Comparison of ENCODE assay signal across 8 cellular contexts in the genomic region with DNA sequence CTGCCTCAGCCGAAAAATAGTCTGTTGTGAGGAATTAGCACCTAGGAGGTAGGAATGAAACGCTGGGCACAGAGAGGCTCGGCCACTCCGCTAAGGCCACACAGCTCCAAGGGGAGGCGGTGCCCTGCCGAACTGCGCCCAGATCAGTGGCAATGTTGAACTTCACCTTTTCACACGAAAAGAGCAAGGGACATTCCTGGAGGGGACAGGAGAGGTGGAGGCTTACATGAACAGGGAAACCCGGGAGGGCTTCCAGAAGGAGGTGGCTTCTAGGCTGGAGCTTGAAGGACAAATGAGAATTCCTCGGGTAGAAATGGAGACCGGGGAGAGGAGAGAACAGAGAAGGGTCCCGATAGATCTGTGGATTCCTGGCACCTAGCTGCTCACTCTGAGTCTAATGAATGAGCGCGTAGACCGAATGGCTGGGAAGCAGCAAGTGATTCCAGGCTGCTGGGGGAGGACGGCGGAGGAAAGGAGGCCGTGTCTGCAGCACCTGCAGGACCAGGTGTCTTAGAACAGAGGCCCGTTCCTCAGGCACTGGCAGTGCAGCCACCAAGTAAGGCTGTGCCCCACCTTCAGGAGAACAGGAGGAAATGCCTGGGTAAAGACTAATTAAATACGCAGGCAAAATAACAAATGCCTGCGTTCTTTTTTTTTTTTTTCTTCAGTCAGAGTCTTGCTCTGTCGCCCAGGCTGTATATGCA. TPM values are rescaled to one million over a fixed set of nuclear protein-coding genes. Genes with fewer than 3 reads are reported as not detected.
A peak's percentile ranks its signal among the peaks of the same experiment; 100 is the strongest.
DNase-seq lines count a peak whose midpoint lies in the region; ATAC-seq and TF ChIP-seq lines count a peak whose summit lies in the region.

No MANE protein-coding gene starts in this region.

- intact Hi-C loops in spleen (cut with DNase I; ENCODE audit: low total_unique reads) = no loop called here

- TF ChIP-seq CTCF in BE2C (IDR thresholded peaks at IDR 0.05; ENCODE audit: low read depth, low read length) (peak; percentile 40), astrocyte of the cerebellum (IDR thresholded peaks at IDR 0.05; ENCODE audit: low read depth, low read length, missing control alignments) (peak; percentile 51), spleen (IDR thresholded peaks at IDR 0.05 in 8 of 11, conservative IDR thresholded peaks at IDR 0.05 in 3 of 11) (peak in 8 of 11 experiments; percentile 20 to 47 (median 33))

- peak overlapping the region; percentile 61 for H3K9ac ChIP-seq in iPS-18a (ENCODE audit: low read length)

- peaks cover 7% of the 10 kb centered on the region for H3K4me1 ChIP-seq in BE2C
- peaks cover 5% of the 10 kb centered on the region for H3K4me1 ChIP-seq in iPS-18a (ENCODE audit: control insufficient read depth, low read depth, low read length)
- H3K4me1 ChIP-seq in spleen = peaks cover 23 to 52% (median 49%) of the 10 kb centered on the region in 6 donors

- H3K9me3 ChIP-seq in BE2C (no peaks in the 10 kb centered on the region), iPS-18a (ENCODE audit: control insufficient read depth, low read depth, low read length) (no peaks in the 10 kb centered on the region), spleen (no peaks in the 10 kb centered on the region)

- no peak for TF ChIP-seq POLR2A in spleen (IDR thresholded peaks at IDR 0.05)

- H3K36me3 ChIP-seq in BE2C = no peaks in the 10 kb centered on the region
- no peaks in the 10 kb centered on the region for H3K36me3 ChIP-seq in iPS-18a (ENCODE audit: control insufficient read depth, low read depth, low read length)
- H3K36me3 ChIP-seq in spleen = peaks cover 0 to 10% (median 0%) of the 10 kb centered on the region in 6 donors

- no peak for DNase-seq in BE2C
- DNase-seq in KG1 (lab: John Stamatoyannopoulos, UW) = peak; percentile 45
- DNase-seq in SK-MEL-5 (ENCODE audit: low read depth, low spot score) = peak; percentile 80
- no peak for DNase-seq in astrocyte of the cerebellum (ENCODE audit: low read depth)
- no peak for DNase-seq in spleen
- DNase-seq in NCI-H1048 (lab: John Stamatoyannopoulos, UW) = no peak

- H3K27ac ChIP-seq in iPS-18a (ENCODE audit: low read length) (no peak overlapping the region), spleen (peak overlapping the region; percentile 91 to 99 (median 95))

- in situ Hi-C loops in SK-MEL-5 (cut with HindIII; ENCODE audit: low pct_unique_long_range_greater_than_20kb, low sequenced_read_pairs) (no loop called here), astrocyte of the cerebellum (cut with HindIII; ENCODE audit: low sequenced_read_pairs) (no loop called here)

- WGBS in spleen, 5 donors = 12 to 17% (median 14%) methylated on average over 21 to 22 of the region's 22 CpGs

- peak; percentile 37 for ATAC-seq in GM18907 (IDR thresholded peaks at IDR 0.05; ENCODE audit: unreplicated experiment)

- H3K4me3 ChIP-seq in BE2C (ENCODE audit: low read depth, low read length) (peak overlapping the region; percentile 89), astrocyte of the cerebellum (ENCODE audit: low read depth, low read length) (peak overlapping the region; percentile 82), iPS-18a (ENCODE audit: low read length) (peak overlapping the region; percentile 82), spleen (peak overlapping the region; percentile 68 to 96 (median 88))

- H3K27me3 ChIP-seq in BE2C (no peaks in the 10 kb centered on the region), iPS-18a (ENCODE audit: control insufficient read depth, insufficient read depth, low read length) (no peaks in the 10 kb centered on the region), spleen (replicated peaks in 1 of 7) (no peaks in the 10 kb centered on the region)

RNA-seq across cellular contexts. Expression of a gene that starts 0.7 kb away (rescaled TPM):
- polyA plus RNA-seq in BE2C (2012; ENCODE audit: insufficient read depth, insufficient read length, low read depth) = 41.2 TPM
- total RNA-seq in SK-MEL-5 (2014; rRNA removed; shearing (Covaris generic)) = 185 and 189 TPM in 2 replicates
- polyA plus RNA-seq in SK-MEL-5 (2015; cell fraction: cytosol; rRNA removed) = 304 and 381 TPM in 2 replicates
- 306 and 317 TPM in 2 replicates for polyA plus RNA-seq in SK-MEL-5 (2015; cell fraction: nucleus; rRNA removed)
- 100 to 1,000 TPM in 1 of 7 donors, 10 to 100 TPM in 6; 82.8 to 112 (median 95.0) TPM for total RNA-seq in spleen
- 10 to 100 TPM; 54.9 to 85.1 (median 71.4) TPM for polyA plus RNA-seq in spleen

RNA-seq across cellular contexts. Expression of a gene that starts 56.7 kb away (rescaled TPM):
- 287 TPM for polyA plus RNA-seq in BE2C (2012; ENCODE audit: insufficient read depth, insufficient read length, low read depth)
- total RNA-seq in SK-MEL-5 (2014; rRNA removed; shearing (Covaris generic)) = 171 and 174 TPM in 2 replicates
- 131 and 152 TPM in 2 replicates for polyA plus RNA-seq in SK-MEL-5 (2015; cell fraction: cytosol; rRNA removed)
- polyA plus RNA-seq in SK-MEL-5 (2015; cell fraction: nucleus; rRNA removed) = 66.0 and 70.9 TPM in 2 replicates
- 10 to 100 TPM; 22.0 to 49.3 (median 34.3) TPM for total RNA-seq in spleen
- 10 to 100 TPM; 54.9 to 57.6 (median 56.7) TPM for polyA plus RNA-seq in spleen

RNA-seq across cellular contexts. Expression of a gene that starts 57.0 kb away (rescaled TPM):
- polyA plus RNA-seq in BE2C (2012; ENCODE audit: insufficient read depth, insufficient read length, low read depth) = 43.8 TPM
- 29.8 and 31.7 TPM in 2 replicates for total RNA-seq in SK-MEL-5 (2014; rRNA removed; shearing (Covaris generic))
- polyA plus RNA-seq in SK-MEL-5 (2015; cell fraction: cytosol; rRNA removed) = 39.4 and 44.8 TPM in 2 replicates
- polyA plus RNA-seq in SK-MEL-5 (2015; cell fraction: nucleus; rRNA removed) = 839 and 1,058 TPM in 2 replicates
- 10 to 100 TPM; 62.3 to 88.8 (median 72.3) TPM for total RNA-seq in spleen
- 10 to 100 TPM; 36.9 to 76.3 (median 57.9) TPM for polyA plus RNA-seq in spleen

Comparison
In these comparisons a context has a peak if more than half of its experiments do, and no peak if none do; other contexts are left out.
1. DNase-seq: peak in KG1 (single experiment) and SK-MEL-5 (single experiment); none in BE2C (single experiment), astrocyte of the cerebellum (single experiment), spleen (single experiment) and NCI-H1048 (single experiment).
2. Peak in every context shown above with its lines, with median percentiles within 50 percentile points of each other: H3K4me3 ChIP-seq and CTCF ChIP-seq.